Comparison of ENCODE assay signal across 9 cellular contexts in the genomic region with DNA sequence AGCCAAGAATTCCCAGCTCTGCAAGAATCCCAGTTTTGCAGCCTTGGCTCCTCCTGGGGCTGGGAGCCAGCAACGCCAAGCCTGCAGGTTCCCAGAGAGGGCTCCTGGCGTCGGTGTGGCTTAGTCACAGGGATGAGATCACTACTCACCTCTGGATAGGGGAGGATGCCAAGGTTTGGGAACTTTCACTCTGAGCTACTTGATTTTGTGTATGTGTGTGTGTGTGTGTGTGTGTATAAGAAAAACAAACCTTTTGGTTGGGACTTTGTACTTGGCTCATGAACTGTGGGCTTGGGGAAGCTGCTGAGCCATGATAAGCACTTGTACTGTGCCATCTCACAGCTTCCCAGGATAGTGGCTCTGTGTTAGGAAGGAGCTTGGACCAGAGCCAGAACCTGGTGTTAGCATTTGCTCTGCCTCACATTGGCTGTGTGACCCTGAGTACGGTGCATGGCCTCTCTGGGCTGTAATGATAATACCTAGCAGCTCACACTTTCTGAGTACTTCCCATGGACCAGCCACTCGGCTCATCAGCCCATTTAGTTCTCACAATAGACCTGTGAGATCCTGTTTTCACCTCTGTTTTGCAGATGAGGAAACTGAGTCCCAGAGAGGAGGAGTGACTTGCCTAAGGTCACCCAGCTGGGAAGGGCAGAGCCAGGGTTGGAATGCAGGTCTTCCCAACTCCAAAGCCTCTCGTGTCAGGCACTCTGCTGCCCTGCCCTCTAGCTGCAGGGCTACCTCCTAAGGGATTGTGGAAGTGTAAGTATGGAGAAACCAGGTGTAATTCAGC. TPM values are rescaled to one million over a fixed set of nuclear protein-coding genes. Genes with fewer than 3 reads are reported as not detected.
DNase-seq lines count a peak whose midpoint lies in the region; ATAC-seq and TF ChIP-seq lines count a peak whose summit lies in the region.
"Had no signal": no experiment of that assay in that cellular context is flagged by ENCODE, and none has a peak within 500 bp of the region (broad histone marks: within the 10 kb centered on the region; RNA-seq: fewer than 3 reads in every experiment).

No MANE protein-coding gene starts in this region.

- peak overlapping the region; percentile 30 to 38 for H3K27ac ChIP-seq in esophagus (ENCODE audit: low read depth in 2 of 2, low read length in 1 of 2)

- 42 to 43% methylated on average over 6 of the region's 6 CpGs for WGBS in esophagus, 2 donors

- H3K9me3 ChIP-seq in esophagus (ENCODE audit: control insufficient read depth in 2 of 2, insufficient read depth in 1 of 2, low read depth in 1 of 2, low read length in 1 of 2): no peaks in the 10 kb centered on the region
- H3K9me3 ChIP-seq in mucosa of descending colon: no peaks in the 10 kb centered on the region

- CTCF ChIA-PET in AG04449 (lab: Yijun Ruan, JAX): interaction anchor here (0.9 to 2.5 kb wide), 7 partner anchors 9 to 71 kb away, joined by 3 to 10 read pairs (median 6); no protein-coding TSS in a partner anchor

- no peaks in the 10 kb centered on the region for H3K27me3 ChIP-seq in esophagus (ENCODE audit: control insufficient read depth in 1 of 2, insufficient read depth in 2 of 2, low read length in 2 of 2)

- TF ChIP-seq CTCF in AG04449 (IDR thresholded peaks at IDR 0.05; ENCODE audit: insufficient read depth, low read length, missing control alignments) (no peak), mucosa of descending colon (IDR thresholded peaks at IDR 0.05) (no peak)

- H3K4me3 ChIP-seq in AG04449 (ENCODE audit: low read depth, low read length): no peak overlapping the region
- no peak overlapping the region for H3K4me3 ChIP-seq in esophagus (ENCODE audit: low read depth in 1 of 2, low read length in 2 of 2)
- H3K4me3 ChIP-seq in mucosa of descending colon: no peak overlapping the region

- intact Hi-C loops in mucosa of descending colon (cut with DNase I, micrococcal nuclease): no loop called here

- ATAC-seq in mucosa of descending colon (peak; percentile 53), HG02759 (IDR thresholded peaks at IDR 0.05; ENCODE audit: unreplicated experiment) (no peak), HG02623 (IDR thresholded peaks at IDR 0.05; ENCODE audit: unreplicated experiment) (no peak)

- no peaks in the 10 kb centered on the region for H3K36me3 ChIP-seq in esophagus (ENCODE audit: control insufficient read depth in 2 of 2, insufficient read depth in 2 of 2, low read length in 1 of 2)
- no peaks in the 10 kb centered on the region for H3K36me3 ChIP-seq in mucosa of descending colon (ENCODE audit: low read depth)

- peaks cover 6 to 10% of the 10 kb centered on the region in 2 donors for H3K4me1 ChIP-seq in esophagus (ENCODE audit: control insufficient read depth in 2 of 2, insufficient read depth in 2 of 2, low read length in 1 of 2)
- H3K4me1 ChIP-seq in mucosa of descending colon (ENCODE audit: low read depth): peaks cover 5% of the 10 kb centered on the region

- peak; percentile 36 for DNase-seq in AG04449 (ENCODE audit: low read depth, low spot score)
- DNase-seq in NCI-H226: peak; percentile 91
- peak in 1 of 3 donors; percentile 26 for DNase-seq in mucosa of descending colon
- no peak for DNase-seq in AML-193 (lab: John Stamatoyannopoulos, UW)
- no peak for DNase-seq in OCI-M2 (lab: John Stamatoyannopoulos, UW; ENCODE audit: unreplicated experiment)
- DNase-seq: activated gamma-delta T cell treated with Interleukin-2 at 50 U/mL for 16 hours had no signal

- POLR2A ChIA-PET in AG04449 (lab: Yijun Ruan, JAX): no interaction called here

RNA-seq across cellular contexts. Expression of gene DAB2IP, which starts 41.4 kb away (rescaled TPM):
- polyA plus RNA-seq in esophagus: 10 to 100 TPM; 16.7 to 26.4 TPM
- total RNA-seq in mucosa of descending colon: 100 to 1,000 TPM; 109 to 157 (median 111) TPM

Comparison
In these comparisons a context has a peak if more than half of its experiments do, and no peak if none do; other contexts are left out.
1. DNase-seq: peak in AG04449 (single experiment) and NCI-H226 (single experiment); none in AML-193 (0 of 2) and OCI-M2 (single experiment).